Comparison of ENCODE assay signal across 23 cellular contexts in the genomic region with DNA sequence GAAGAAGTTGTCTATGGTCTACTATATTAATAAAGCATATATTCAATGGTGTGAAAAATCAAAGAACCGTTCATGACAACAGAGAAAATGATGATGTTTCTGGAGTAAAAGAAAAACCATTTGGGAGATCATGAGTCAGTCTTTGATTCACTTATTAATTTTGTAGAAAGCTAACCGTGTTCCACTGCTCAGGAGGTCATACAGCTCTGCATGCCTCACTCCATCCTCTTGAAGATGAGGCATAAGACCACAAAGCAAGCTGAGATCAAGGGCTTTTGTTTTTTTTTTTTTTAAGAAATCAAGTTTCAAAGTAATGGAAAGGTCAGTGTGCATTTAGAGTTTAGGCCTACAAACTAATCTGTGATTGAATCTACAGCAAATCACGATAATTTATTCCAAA.
A peak's percentile ranks its signal among the peaks of the same experiment; 100 is the strongest.
DNase-seq lines count a peak whose midpoint lies in the region; ATAC-seq, FAIRE-seq and TF ChIP-seq lines count a peak whose summit lies in the region.
"Had no signal": no experiment of that assay in that cellular context is flagged by ENCODE, and none has a peak within 500 bp of the region (broad histone marks: within the 10 kb centered on the region; RNA-seq: fewer than 3 reads in every experiment).

No MANE protein-coding gene starts in this region.

- H2AK5ac ChIP-seq in IMR-90 (ENCODE audit: low read depth, low read length): no peak overlapping the region

- H3K36me3 ChIP-seq in IMR-90 (ENCODE audit: control insufficient read depth, insufficient read depth, low read length): no peaks in the 10 kb centered on the region
- no peaks in the 10 kb centered on the region for H3K36me3 ChIP-seq in astrocyte (ENCODE audit: insufficient read depth, low read length)
- H3K36me3 ChIP-seq in effector memory CD4-positive, alpha-beta T cell (ENCODE audit: control insufficient read depth, insufficient read depth, low read length): no peaks in the 10 kb centered on the region
- H3K36me3 ChIP-seq: BE2C, HAP-1 had no signal

- H2BK120ac ChIP-seq in IMR-90 (ENCODE audit: low read depth, low read length): no peak overlapping the region

- no peak overlapping the region for H2AK9ac ChIP-seq in IMR-90 (replicated peaks; ENCODE audit: low read depth, low read length, poor library complexity)

- no peak overlapping the region for H3K18ac ChIP-seq in IMR-90 (ENCODE audit: low read depth, low read length)

- no peak overlapping the region for H2BK5ac ChIP-seq in IMR-90 (ENCODE audit: low read depth, low read length, poor library complexity, severe bottlenecking)

- no peak overlapping the region for H3K23ac ChIP-seq in IMR-90 (ENCODE audit: low read depth, low read length)

- intact Hi-C loops in IMR-90 (cut with micrococcal nuclease): loop anchor here (5.0 kb wide), 2 partner anchors 423 to 708 kb away; partner anchors contain the start of gene AXIN2

- no peak for TF ChIP-seq POLR2A in IMR-90 (IDR thresholded peaks at IDR 0.05; ENCODE audit: low read depth, low read length)

- no peak for TF ChIP-seq RAD21 in IMR-90 (IDR thresholded peaks at IDR 0.05; ENCODE audit: low read length)

- H3K4ac ChIP-seq in IMR-90 (ENCODE audit: low read depth, low read length): no peak overlapping the region

- no TSS peak for BruUV-seq in IMR-90 (replicated peaks; lab: Mats Ljungman, UMichigan)

- H3K27me3 ChIP-seq in IMR-90 (ENCODE audit: control insufficient read depth, insufficient read depth, low read length) (no peaks in the 10 kb centered on the region), astrocyte (ENCODE audit: insufficient read depth, low read length) (no peaks in the 10 kb centered on the region)
- H3K27me3 ChIP-seq in effector memory CD4-positive, alpha-beta T cell (replicated peaks; ENCODE audit: control insufficient read depth, insufficient read depth, low read length, poor library complexity, severe bottlenecking): no peaks in the 10 kb centered on the region
- H3K27me3 ChIP-seq: BE2C had no signal

- H3K9ac ChIP-seq in IMR-90 (ENCODE audit: low read depth, low read length) (no peak overlapping the region), astrocyte (ENCODE audit: low read length) (no peak overlapping the region)

- H3K9me3 Mint-ChIP-seq in astrocyte (ENCODE audit: unreplicated experiment) (peaks cover 6% of the 10 kb centered on the region), type B pancreatic cell (peaks cover 9% of the 10 kb centered on the region)
- H3K9me3 Mint-ChIP-seq in activated naive CD8-positive, alpha-beta T cell treated with anti-CD3 and anti-CD28 coated beads, Interleukin-2, amount 50 U/mL, for 24 hours: peaks cover 5% of the 10 kb centered on the region

- H2BK15ac ChIP-seq in IMR-90 (ENCODE audit: low read depth, low read length): no peak overlapping the region

- no peak overlapping the region for H3K56ac ChIP-seq in IMR-90 (ENCODE audit: extremely low read depth, insufficient read depth, low read length)

- H3K27me3 Mint-ChIP-seq in astrocyte (ENCODE audit: low read depth, unreplicated experiment) (no peaks in the 10 kb centered on the region), type B pancreatic cell (peaks cover 3% of the 10 kb centered on the region)
- H3K27me3 Mint-ChIP-seq in activated naive CD8-positive, alpha-beta T cell treated with anti-CD3 and anti-CD28 coated beads, Interleukin-2, amount 50 U/mL, for 24 hours: no peaks in the 10 kb centered on the region
- H3K27me3 Mint-ChIP-seq: CD8-positive, alpha-beta memory T cell had no signal

- H3K4me1 ChIP-seq in IMR-90 (ENCODE audit: control insufficient read depth, insufficient read depth, low read length) (no peaks in the 10 kb centered on the region), astrocyte (ENCODE audit: insufficient read depth, low read length) (no peaks in the 10 kb centered on the region)
- H3K4me1 ChIP-seq in effector memory CD4-positive, alpha-beta T cell (ENCODE audit: control insufficient read depth, insufficient read depth, low read length, poor library complexity, severe bottlenecking): no peaks in the 10 kb centered on the region
- H3K4me1 ChIP-seq: BE2C, HAP-1 had no signal

- no peaks in the 10 kb centered on the region for H3K36me3 Mint-ChIP-seq in astrocyte (ENCODE audit: low read depth, unreplicated experiment)
- peaks cover 8% of the 10 kb centered on the region for H3K36me3 Mint-ChIP-seq in type B pancreatic cell
- H3K36me3 Mint-ChIP-seq in activated naive CD8-positive, alpha-beta T cell treated with anti-CD3 and anti-CD28 coated beads, Interleukin-2, amount 50 U/mL, for 24 hours (ENCODE audit: low read depth): peaks cover 3% of the 10 kb centered on the region
- H3K36me3 Mint-ChIP-seq: CD4-positive, CD25-positive, alpha-beta regulatory T cell had no signal

- H4K5ac ChIP-seq in IMR-90 (ENCODE audit: low read depth, low read length): no peak overlapping the region

- H4K91ac ChIP-seq in IMR-90 (ENCODE audit: insufficient read depth, low read depth, low read length): no peak overlapping the region

- H3K14ac ChIP-seq in IMR-90 (replicated peaks; ENCODE audit: low read depth, low read length): no peak overlapping the region

- in situ Hi-C loops in IMR-90 (cut with MboI; ENCODE audit: low sequenced_read_pairs): no loop called here

- no peaks in the 10 kb centered on the region; the same call in 1 of the 2 replicates for H3K9me3 ChIP-seq in IMR-90 (ENCODE audit: control insufficient read depth, insufficient read depth, low read length)
- H3K9me3 ChIP-seq in astrocyte (ENCODE audit: insufficient read depth, low read depth, low read length): no peaks in the 10 kb centered on the region
- peaks cover 3% of the 10 kb centered on the region for H3K9me3 ChIP-seq in effector memory CD4-positive, alpha-beta T cell (ENCODE audit: control insufficient read depth, low read length)
- H3K9me3 ChIP-seq: BE2C had no signal

- no peak for TF ChIP-seq CTCF in AG09309 (IDR thresholded peaks at IDR 0.05; ENCODE audit: control insufficient read depth, insufficient read depth, low read depth, low read length, missing control alignments)
- no peak for TF ChIP-seq CTCF in IMR-90 (conservative IDR thresholded peaks at IDR 0.05; ENCODE audit: low read depth, low read length)
- no peak for TF ChIP-seq CTCF in astrocyte (IDR thresholded peaks at IDR 0.05; ENCODE audit: insufficient read depth, low read depth, low read length)
- TF ChIP-seq CTCF in fibroblast of mammary gland (conservative IDR thresholded peaks at IDR 0.05; ENCODE audit: control insufficient read depth, insufficient read depth, low read depth, low read length): no peak
- no peak for TF ChIP-seq CTCF in type B pancreatic cell (conservative IDR thresholded peaks at IDR 0.05)

- dilution Hi-C loops in IMR-90 (cut with HindIII; ENCODE audit: low sequenced_read_pairs, unreplicated experiment): no loop called here

- POLR2A ChIA-PET in IMR-90 (lab: Charles Lee; ENCODE audit: unreplicated experiment): no interaction called here

- no peak for ATAC-seq in IMR-90 (ENCODE audit: low read depth)
- ATAC-seq in activated naive CD8-positive, alpha-beta T cell treated with anti-CD3 and anti-CD28 coated beads, Interleukin-2, amount 50 U/mL, for 24 hours: no peak
- no peak for ATAC-seq in HG03097 (IDR thresholded peaks at IDR 0.05; ENCODE audit: low FRiP score, unreplicated experiment)
- ATAC-seq: HepG2 had no signal

- H3K4me1 Mint-ChIP-seq in astrocyte (ENCODE audit: low read depth, unreplicated experiment): no peaks in the 10 kb centered on the region
- H3K4me1 Mint-ChIP-seq in type B pancreatic cell (ENCODE audit: unreplicated experiment): no peaks in the 10 kb centered on the region
- H3K4me1 Mint-ChIP-seq in activated naive CD8-positive, alpha-beta T cell treated with anti-CD3 and anti-CD28 coated beads, Interleukin-2, amount 50 U/mL, for 24 hours: no peaks in the 10 kb centered on the region
- H3K4me1 Mint-ChIP-seq: CD8-positive, alpha-beta memory T cell had no signal

- no peak for FAIRE-seq in astrocyte (lab: Jason Lieb, UNC)
- FAIRE-seq: G401.6, GM12891, GM19239, HepG2 had no signal

- H3K27ac Mint-ChIP-seq in astrocyte (ENCODE audit: unreplicated experiment): no peak overlapping the region
- H3K27ac Mint-ChIP-seq in type B pancreatic cell: no peak overlapping the region
- H3K27ac Mint-ChIP-seq in activated naive CD8-positive, alpha-beta T cell treated with anti-CD3 and anti-CD28 coated beads, Interleukin-2, amount 50 U/mL, for 24 hours: no peak overlapping the region
- H3K27ac Mint-ChIP-seq: CD4-positive, CD25-positive, alpha-beta regulatory T cell; CD8-positive, alpha-beta memory T cell had no signal

- H2BK20ac ChIP-seq in IMR-90 (ENCODE audit: low read depth, low read length): no peak overlapping the region

- H2AFZ ChIP-seq in IMR-90 (replicated peaks; ENCODE audit: low read length, poor library complexity) (no peak overlapping the region), astrocyte (ENCODE audit: low read depth, low read length) (no peak overlapping the region)

- H3K4me3 Mint-ChIP-seq in astrocyte (ENCODE audit: unreplicated experiment) (no peak overlapping the region), type B pancreatic cell (no peak overlapping the region)
- no peak overlapping the region for H3K4me3 Mint-ChIP-seq in activated naive CD8-positive, alpha-beta T cell treated with anti-CD3 and anti-CD28 coated beads, Interleukin-2, amount 50 U/mL, for 24 hours
- H3K4me3 Mint-ChIP-seq: CD4-positive, CD25-positive, alpha-beta regulatory T cell; CD8-positive, alpha-beta memory T cell had no signal

- H3K27ac ChIP-seq in IMR-90 (ENCODE audit: insufficient read depth, low read length): no peak overlapping the region
- no peak overlapping the region for H3K27ac ChIP-seq in astrocyte (ENCODE audit: low read depth, low read length)
- no peak overlapping the region for H3K27ac ChIP-seq in effector memory CD4-positive, alpha-beta T cell (ENCODE audit: insufficient read depth, low read length, poor library complexity, severe bottlenecking)

- no peak overlapping the region for H4K8ac ChIP-seq in IMR-90 (ENCODE audit: low read depth in 2 of 2, low read length in 2 of 2)

- H4K20me1 ChIP-seq in IMR-90 (ENCODE audit: insufficient read depth, low read length) (no peaks in the 10 kb centered on the region), astrocyte (ENCODE audit: insufficient read depth, low read length) (no peaks in the 10 kb centered on the region)

- CTCF ChIA-PET in IMR-90 (lab: Yijun Ruan, JAX): interaction anchor here (0.6 to 1.3 kb wide), 2 partner anchors 107 to 691 kb away, joined by 3 to 5 read pairs; no protein-coding TSS in a partner anchor

- no CpG with 5 or more reads among the region's 3 CpGs for WGBS in IMR-90 (ENCODE audit: extremely low coverage in 2 of 2, insufficient read length in 1 of 2), 2 experiments

- no peaks in the 10 kb centered on the region for H3K79me2 ChIP-seq in astrocyte (ENCODE audit: insufficient read depth, low read length)

- no peaks in the 10 kb centered on the region for H3K79me1 ChIP-seq in IMR-90 (ENCODE audit: low read depth in 1 of 2, low read length in 2 of 2)

- H3K4me2 ChIP-seq in IMR-90 (ENCODE audit: low read depth, low read length): no peak overlapping the region
- no peak overlapping the region for H3K4me2 ChIP-seq in astrocyte (ENCODE audit: low read length)

- no peaks in the 10 kb centered on the region for H3K9me1 ChIP-seq in IMR-90 (ENCODE audit: insufficient read depth, low read length)

- H3K4me3 ChIP-seq in AG09309 (ENCODE audit: control insufficient read depth, low read depth, low read length) (no peak overlapping the region), IMR-90 (ENCODE audit: insufficient read depth, low read depth, low read length) (no peak overlapping the region), astrocyte (ENCODE audit: insufficient read depth, low read depth, low read length) (no peak overlapping the region), fibroblast of mammary gland (ENCODE audit: control insufficient read depth, low read depth, low read length) (no peak overlapping the region)
- no peak overlapping the region for H3K4me3 ChIP-seq in effector memory CD4-positive, alpha-beta T cell (ENCODE audit: insufficient read depth, low read depth, low read length, poor library complexity, severe bottlenecking)
- H3K4me3 ChIP-seq: HAP-1 had no signal

- peak; percentile 2 for DNase-seq in AG09309 (ENCODE audit: low read depth)
- peak; percentile 20 for DNase-seq in IMR-90
- peak; percentile 54 for DNase-seq in astrocyte (ENCODE audit: low read depth)
- peak; percentile 41 for DNase-seq in fibroblast of mammary gland (ENCODE audit: low read depth)
- no peak for DNase-seq in type B pancreatic cell (ENCODE audit: extremely low spot score, unreplicated experiment)
- no peak for DNase-seq in effector memory CD4-positive, alpha-beta T cell
- DNase-seq in activated naive CD8-positive, alpha-beta T cell treated with anti-CD3 and anti-CD28 coated beads, Interleukin-2, amount 50 U/mL, for 24 hours: no peak
- DNase-seq: 8988T; BE2C; C1 segment of cervical spinal cord; CD4-positive, CD25-positive, alpha-beta regulatory T cell; CD8-positive, alpha-beta memory T cell; COR-L47; DMS 273 treated with DMSO at 0.1 percent for 48 hours; DMS53; DND-41; EL had no signal

Comparison
In these comparisons a context has a peak if more than half of its experiments do, and no peak if none do; other contexts are left out.
1. DNase-seq: peak in AG09309 (single experiment), IMR-90 (single experiment), astrocyte (single experiment) and fibroblast of mammary gland (single experiment); none in type B pancreatic cell (single experiment), effector memory CD4-positive, alpha-beta T cell (0 of 3) and activated naive CD8-positive, alpha-beta T cell treated with anti-CD3 and anti-CD28 coated beads, Interleukin-2, amount 50 U/mL, for 24 hours (single experiment).